25 cellular contexts compared by ENCODE assay signal in the genomic region with DNA sequence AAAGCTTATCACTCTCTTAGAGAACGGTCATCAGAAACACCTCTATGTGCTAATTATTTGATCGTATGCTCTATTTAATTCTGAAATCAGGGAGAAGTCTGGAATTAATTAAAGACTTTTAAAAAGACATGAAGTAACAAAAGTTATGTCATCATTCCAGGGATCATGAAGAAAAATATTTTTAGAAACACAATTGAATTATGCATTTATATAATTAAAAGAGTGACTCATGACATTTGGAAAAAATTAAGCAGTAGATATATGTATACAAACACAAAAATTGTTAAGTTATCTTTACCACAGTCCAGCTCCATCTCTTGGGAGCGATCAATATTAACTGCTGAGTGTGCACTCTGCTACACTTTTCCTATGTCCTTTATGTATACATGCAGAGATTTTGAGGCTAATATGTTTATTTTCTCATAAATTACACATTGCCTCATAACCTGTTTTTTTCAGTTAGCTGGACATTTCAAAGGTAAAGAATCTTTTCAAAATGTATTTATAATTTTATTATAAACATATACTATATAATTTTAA.
A peak's percentile ranks its signal among the peaks of the same experiment; 100 is the strongest.
DNase-seq lines count a peak whose midpoint lies in the region; ATAC-seq, FAIRE-seq and TF ChIP-seq lines count a peak whose summit lies in the region.
"Had no signal": no experiment of that assay in that cellular context is flagged by ENCODE, and none has a peak within 500 bp of the region (broad histone marks: within the 10 kb centered on the region; RNA-seq: fewer than 3 reads in every experiment).

No MANE protein-coding gene starts in this region.

- TF ChIP-seq EP300 in SK-N-SH (IDR thresholded peaks at IDR 0.05; ENCODE audit: borderline replicate concordance in 1 of 2, low read depth in 1 of 2, low read length in 1 of 2) (no peak), A549 (IDR thresholded peaks at IDR 0.05) (no peak)

- no peaks in the 10 kb centered on the region for H3K9me2 ChIP-seq in SK-N-SH

- H3K9me3 ChIP-seq in SK-N-SH (no peaks in the 10 kb centered on the region), A549 (no peaks in the 10 kb centered on the region), IMR-90 (ENCODE audit: control insufficient read depth, insufficient read depth, low read length) (no peaks in the 10 kb centered on the region), endocrine pancreas (ENCODE audit: control insufficient read depth, low read length) (no peaks in the 10 kb centered on the region), T-helper 17 cell (ENCODE audit: control insufficient read depth, low read length, poor library complexity, severe bottlenecking) (no peaks in the 10 kb centered on the region), left ventricle myocardium inferior (replicated peaks) (peaks cover 6% of the 10 kb centered on the region)
- H3K9me3 ChIP-seq: BLaER1 treated with 17β-estradiol and CSF1 and Interleukin-3, amounts not matched to agents 10 nM and 100 nM; Caco-2 had no signal

- dilution Hi-C loops in IMR-90 (cut with HindIII; ENCODE audit: low sequenced_read_pairs, unreplicated experiment) = no loop called here

- no peak overlapping the region for H4K5ac ChIP-seq in IMR-90 (ENCODE audit: low read depth, low read length)

- H3K79me2 ChIP-seq in SK-N-SH (ENCODE audit: insufficient read depth) = no peaks in the 10 kb centered on the region

- TF ChIP-seq RAD21 in SK-N-SH (IDR thresholded peaks at IDR 0.05; ENCODE audit: low read length) (no peak), A549 (conservative IDR thresholded peaks at IDR 0.05 in 1 of 2, IDR thresholded peaks at IDR 0.05 in 1 of 2) (no peak), IMR-90 (IDR thresholded peaks at IDR 0.05; ENCODE audit: low read length) (no peak)

- peaks cover 6% of the 10 kb centered on the region for H3F3A ChIP-seq in SK-N-SH (replicated peaks; ENCODE audit: insufficient read depth)

- H3K23ac ChIP-seq in IMR-90 (ENCODE audit: low read depth, low read length) = no peak overlapping the region

- in situ Hi-C loops in IMR-90 (cut with MboI; ENCODE audit: low sequenced_read_pairs) = no loop called here

- intact Hi-C loops in IMR-90 (cut with micrococcal nuclease) = no loop called here
- intact Hi-C loops in left ventricle myocardium inferior (cut with micrococcal nuclease) = no loop called here

- no peak for FAIRE-seq in A549 (lab: Jason Lieb, UNC)
- FAIRE-seq: GM12878, GM12892, GM18507 had no signal

- no peak overlapping the region for H3K4me3 Mint-ChIP-seq in T-helper 17 cell
- H3K4me3 Mint-ChIP-seq: CD4-positive, alpha-beta T cell; CD8-positive, alpha-beta T cell had no signal

- H3K4ac ChIP-seq in IMR-90 (ENCODE audit: low read depth, low read length) = no peak overlapping the region

- no peaks in the 10 kb centered on the region for H3K27me3 Mint-ChIP-seq in T-helper 17 cell
- H3K27me3 Mint-ChIP-seq: CD4-positive, alpha-beta T cell had no signal

- no peaks in the 10 kb centered on the region for H4K20me1 ChIP-seq in SK-N-SH (ENCODE audit: insufficient read depth)
- no peaks in the 10 kb centered on the region for H4K20me1 ChIP-seq in IMR-90 (ENCODE audit: insufficient read depth, low read length)
- H4K20me1 ChIP-seq: BLaER1 treated with 17β-estradiol and CSF1 and Interleukin-3, amounts not matched to agents 10 nM and 100 nM had no signal

- H3K9me1 ChIP-seq in IMR-90 (ENCODE audit: insufficient read depth, low read length) = no peaks in the 10 kb centered on the region

- peak; percentile 36; the same call in 1 of the 3 replicates for ATAC-seq in SK-N-SH treated with all-trans-retinoic acid at 6 μM for 48 hours
- no peak for ATAC-seq in A549
- no peak for ATAC-seq in IMR-90 (ENCODE audit: low read depth)
- ATAC-seq in T-helper 17 cell = no peak
- ATAC-seq: CD8-positive, alpha-beta T cell; GM12878 had no signal

- H3K18ac ChIP-seq in IMR-90 (ENCODE audit: low read depth, low read length) = no peak overlapping the region

- H2BK20ac ChIP-seq in IMR-90 (ENCODE audit: low read depth, low read length) = no peak overlapping the region

- H3K27ac ChIP-seq in SK-N-SH (ENCODE audit: low read depth in 2 of 2, low read length in 1 of 2) = no peak overlapping the region
- no peak overlapping the region for H3K27ac ChIP-seq in A549
- H3K27ac ChIP-seq in IMR-90 (ENCODE audit: insufficient read depth, low read length) = no peak overlapping the region
- H3K27ac ChIP-seq in left ventricle myocardium inferior (replicated peaks) = no peak overlapping the region
- H3K27ac ChIP-seq: 22Rv1; BLaER1 treated with 17β-estradiol and CSF1 and Interleukin-3, amounts not matched to agents 10 nM and 100 nM; C4-2B had no signal

- no peak overlapping the region for H3K4me2 ChIP-seq in SK-N-SH
- no peak overlapping the region for H3K4me2 ChIP-seq in A549
- H3K4me2 ChIP-seq in IMR-90 (ENCODE audit: low read depth, low read length) = no peak overlapping the region
- H3K4me2 ChIP-seq: BLaER1 treated with 17β-estradiol and CSF1 and Interleukin-3, amounts not matched to agents 10 nM and 100 nM had no signal

- WGBS in SK-N-SH (ENCODE audit: low lambda C conversion rate) = 6% methylated on average over 3 of the region's 3 CpGs
- WGBS in A549 (ENCODE audit: missing lambda C conversion rate) = 15% methylated on average over 3 of the region's 3 CpGs
- no CpG with 5 or more reads among the region's 3 CpGs for WGBS in IMR-90 (ENCODE audit: extremely low coverage in 2 of 2, insufficient read length in 1 of 2), 2 experiments

- H2AK9ac ChIP-seq in IMR-90 (replicated peaks; ENCODE audit: low read depth, low read length, poor library complexity) = no peak overlapping the region

- no peak overlapping the region for H4K8ac ChIP-seq in IMR-90 (ENCODE audit: low read depth in 2 of 2, low read length in 2 of 2)

- H3K36me3 ChIP-seq in SK-N-SH (replicated peaks in 1 of 2; ENCODE audit: control insufficient read depth in 1 of 2, insufficient read depth in 2 of 2, low read length in 1 of 2) (no peaks in the 10 kb centered on the region), IMR-90 (ENCODE audit: control insufficient read depth, insufficient read depth, low read length) (no peaks in the 10 kb centered on the region), endocrine pancreas (ENCODE audit: control insufficient read depth, insufficient read depth, low read length) (no peaks in the 10 kb centered on the region), left ventricle myocardium inferior (no peaks in the 10 kb centered on the region)
- H3K36me3 ChIP-seq: BLaER1 treated with 17β-estradiol and CSF1 and Interleukin-3, amounts not matched to agents 10 nM and 100 nM had no signal

- H3K9ac ChIP-seq in SK-N-SH (no peak overlapping the region), IMR-90 (ENCODE audit: low read depth, low read length) (no peak overlapping the region), endocrine pancreas (ENCODE audit: control insufficient read depth, insufficient read depth, low read length) (no peak overlapping the region)
- H3K9ac ChIP-seq: BLaER1 treated with 17β-estradiol and CSF1 and Interleukin-3, amounts not matched to agents 10 nM and 100 nM had no signal

- no peak overlapping the region for H3K27ac Mint-ChIP-seq in T-helper 17 cell
- H3K27ac Mint-ChIP-seq: CD4-positive, alpha-beta T cell; CD8-positive, alpha-beta T cell had no signal

- H3K4me1 Mint-ChIP-seq in T-helper 17 cell = no peaks in the 10 kb centered on the region

- no peak overlapping the region for H2BK5ac ChIP-seq in IMR-90 (ENCODE audit: low read depth, low read length, poor library complexity, severe bottlenecking)

- BruUV-seq in IMR-90 (replicated peaks; lab: Mats Ljungman, UMichigan) = no TSS peak

- TF ChIP-seq POLR2A in A549 (IDR thresholded peaks at IDR 0.05; ENCODE audit: low read length) (no peak), IMR-90 (IDR thresholded peaks at IDR 0.05; ENCODE audit: low read depth, low read length) (no peak)

- no peak overlapping the region for H3K14ac ChIP-seq in IMR-90 (replicated peaks; ENCODE audit: low read depth, low read length)

- no peak overlapping the region for H2BK120ac ChIP-seq in IMR-90 (ENCODE audit: low read depth, low read length)

- no peak overlapping the region for H2AFZ ChIP-seq in SK-N-SH (ENCODE audit: low read depth)
- no peak overlapping the region for H2AFZ ChIP-seq in IMR-90 (replicated peaks; ENCODE audit: low read length, poor library complexity)

- H3K4me3 ChIP-seq in SK-N-SH (ENCODE audit: low read depth in 2 of 2, low read length in 1 of 2) (no peak overlapping the region), A549 (no peak overlapping the region), IMR-90 (ENCODE audit: insufficient read depth, low read depth, low read length) (no peak overlapping the region), endocrine pancreas (ENCODE audit: control insufficient read depth, insufficient read depth, low read length) (peak overlapping the region; percentile 15), left ventricle myocardium inferior (no peak overlapping the region)
- H3K4me3 ChIP-seq: BLaER1 treated with 17β-estradiol and CSF1 and Interleukin-3, amounts not matched to agents 10 nM and 100 nM; GM12878 had no signal

- H3K56ac ChIP-seq in IMR-90 (ENCODE audit: extremely low read depth, insufficient read depth, low read length) = no peak overlapping the region

- no peak overlapping the region for H4K91ac ChIP-seq in IMR-90 (ENCODE audit: insufficient read depth, low read depth, low read length)

- DNase-seq in SK-N-SH (no peak), A549 (ENCODE audit: low read depth in 1 of 2, low spot score in 1 of 2) (no peak), IMR-90 (no peak), T-helper 17 cell (no peak), left ventricle myocardium inferior (no peak)
- DNase-seq: ACHN; Caco-2; Calu3; CD4-positive, alpha-beta T cell; CD8-positive, alpha-beta T cell; DMS 273 treated with DMSO at 0.1 percent for 48 hours; DMS153; DMS53; DMS79; DND-41; EL; GDM1 had no signal

- POLR2A ChIA-PET in SK-N-SH (lab: Yijun Ruan, JAX) = no interaction called here
- POLR2A ChIA-PET in A549 (lab: Yijun Ruan, JAX) = no interaction called here
- POLR2A ChIA-PET in IMR-90 (lab: Charles Lee; ENCODE audit: unreplicated experiment) = no interaction called here

- H3K4me1 ChIP-seq in SK-N-SH (ENCODE audit: control insufficient read depth in 1 of 2, insufficient read depth in 2 of 2, low read depth in 1 of 2, low read length in 1 of 2) = peaks cover 0 to 3% of the 10 kb centered on the region in 2 experiments; a peak in 1 of 4 replicates
- H3K4me1 ChIP-seq in A549 = no peaks in the 10 kb centered on the region
- no peaks in the 10 kb centered on the region for H3K4me1 ChIP-seq in IMR-90 (ENCODE audit: control insufficient read depth, insufficient read depth, low read length)
- no peaks in the 10 kb centered on the region for H3K4me1 ChIP-seq in endocrine pancreas (ENCODE audit: control insufficient read depth, insufficient read depth, low read length)
- H3K4me1 ChIP-seq in left ventricle myocardium inferior = no peaks in the 10 kb centered on the region

- no peaks in the 10 kb centered on the region for H3K27me3 ChIP-seq in SK-N-SH (ENCODE audit: insufficient read depth)
- H3K27me3 ChIP-seq in IMR-90 (ENCODE audit: control insufficient read depth, insufficient read depth, low read length) = no peaks in the 10 kb centered on the region
- no peaks in the 10 kb centered on the region for H3K27me3 ChIP-seq in endocrine pancreas (ENCODE audit: control insufficient read depth, insufficient read depth, low read length)
- H3K27me3 ChIP-seq in left ventricle myocardium inferior (ENCODE audit: low read depth) = no peaks in the 10 kb centered on the region
- H3K27me3 ChIP-seq: BLaER1 treated with 17β-estradiol and CSF1 and Interleukin-3, amounts not matched to agents 10 nM and 100 nM had no signal

- H2BK15ac ChIP-seq in IMR-90 (ENCODE audit: low read depth, low read length) = no peak overlapping the region

- no peaks in the 10 kb centered on the region for H3K36me3 Mint-ChIP-seq in T-helper 17 cell (ENCODE audit: low read depth)
- H3K36me3 Mint-ChIP-seq: CD8-positive, alpha-beta T cell had no signal

- no peaks in the 10 kb centered on the region for H3K79me1 ChIP-seq in IMR-90 (ENCODE audit: low read depth in 1 of 2, low read length in 2 of 2)

- TF ChIP-seq CTCF in SK-N-SH (IDR thresholded peaks at IDR 0.05) = no peak
- TF ChIP-seq CTCF in A549 (IDR thresholded peaks at IDR 0.05) = no peak
- TF ChIP-seq CTCF in IMR-90 (conservative IDR thresholded peaks at IDR 0.05; ENCODE audit: low read depth, low read length) = no peak
- TF ChIP-seq CTCF in left ventricle myocardium inferior (IDR thresholded peaks at IDR 0.05; ENCODE audit: borderline replicate concordance) = no peak

- no peak overlapping the region for H2AK5ac ChIP-seq in IMR-90 (ENCODE audit: low read depth, low read length)

- CTCF ChIA-PET in SK-N-SH (lab: Yijun Ruan, JAX) (interaction anchor here (1.1 kb wide), 1 partner anchor 295 kb away, joined by 3 read pairs; no protein-coding TSS in a partner anchor), A549 (lab: Yijun Ruan, JAX) (no interaction called here), IMR-90 (lab: Yijun Ruan, JAX) (no interaction called here)
